Comparison of ENCODE assay signal across 20 cellular contexts in genomic region chr12:40233741-40234367, GRCh38. TPM values are rescaled to one million over a fixed set of nuclear protein-coding genes. Genes with fewer than 3 reads are reported as not detected.
DNase-seq lines count a peak whose midpoint lies in the region; ATAC-seq, FAIRE-seq and TF ChIP-seq lines count a peak whose summit lies in the region.
"Had no signal": no experiment of that assay in that cellular context is flagged by ENCODE, and none has a peak within 500 bp of the region (broad histone marks: within the 10 kb centered on the region; RNA-seq: fewer than 3 reads in every experiment).

No MANE protein-coding gene starts in this region.

- no peak overlapping the region for H3K4me2 ChIP-seq in HepG2 (ENCODE audit: low read depth, low read length)

- CTCF ChIA-PET in HepG2 (lab: Yijun Ruan, JAX; ENCODE audit: low intra/inter-chr PET ratio, low total read pairs) (no interaction called here), activated B cell treated with CpG ODN at 0.5 μM for 24 hours (lab: Charles Lee) (no interaction called here)

- H3K27me3 Mint-ChIP-seq in IgD-negative memory B cell (no peaks in the 10 kb centered on the region), activated B cell treated with CpG ODN at 0.5 μM for 24 hours (no peaks in the 10 kb centered on the region)

- H3K27me3 ChIP-seq in right lobe of liver: no peaks in the 10 kb centered on the region
- H3K27me3 ChIP-seq in HepG2 (ENCODE audit: control insufficient read depth in 1 of 2, insufficient read depth in 2 of 2, low read length in 2 of 2): no peaks in the 10 kb centered on the region
- H3K27me3 ChIP-seq in neutrophil: no peaks in the 10 kb centered on the region
- no peaks in the 10 kb centered on the region for H3K27me3 ChIP-seq in foreskin keratinocyte
- H3K27me3 ChIP-seq: BE2C had no signal

- POLR2A ChIA-PET in HepG2 (lab: Yijun Ruan, JAX): no interaction called here
- POLR2A ChIA-PET in activated B cell treated with CpG ODN at 0.5 μM for 24 hours (lab: Charles Lee): interaction anchor here (0.7 to 2.1 kb wide), 3 partner anchors 10 to 76 kb away, joined by 3 to 20 read pairs (median 13); partner anchors contain the start of gene LRRK2

- H3K4me3 Mint-ChIP-seq in IgD-negative memory B cell (peak overlapping the region in 2 of 4 donors; percentile 63 to 75), activated B cell treated with CpG ODN at 0.5 μM for 24 hours (peak overlapping the region; percentile 48)
- no peak overlapping the region for H3K4me3 Mint-ChIP-seq in stimulated activated effector memory CD8-positive, alpha-beta T cell treated with anti-CD3 and anti-CD28 coated beads, Interleukin-12 subunit alpha, Interleukin-12 subunit beta, amount 100 ng/mL, for 72 hours
- H3K4me3 Mint-ChIP-seq: CD8-positive, alpha-beta T cell; HFFc6 had no signal

- H3K4me1 Mint-ChIP-seq in IgD-negative memory B cell (peaks cover 20 to 40% (median 36%) of the 10 kb centered on the region in 3 donors), activated B cell treated with CpG ODN at 0.5 μM for 24 hours (peaks cover 67% of the 10 kb centered on the region)
- no peaks in the 10 kb centered on the region for H3K4me1 Mint-ChIP-seq in stimulated activated effector memory CD8-positive, alpha-beta T cell treated with anti-CD3 and anti-CD28 coated beads, Interleukin-12 subunit alpha, Interleukin-12 subunit beta, amount 100 ng/mL, for 72 hours

- peaks cover 16% of the 10 kb centered on the region for H3K36me3 Mint-ChIP-seq in IgD-negative memory B cell
- peaks cover 48% of the 10 kb centered on the region for H3K36me3 Mint-ChIP-seq in activated B cell treated with CpG ODN at 0.5 μM for 24 hours (ENCODE audit: low read depth)
- H3K36me3 Mint-ChIP-seq in stimulated activated effector memory CD8-positive, alpha-beta T cell treated with anti-CD3 and anti-CD28 coated beads, Interleukin-12 subunit alpha, Interleukin-12 subunit beta, amount 100 ng/mL, for 72 hours: no peaks in the 10 kb centered on the region
- H3K36me3 Mint-ChIP-seq: CD8-positive, alpha-beta T cell had no signal

- no peak overlapping the region for H3K9ac ChIP-seq in HepG2 (ENCODE audit: insufficient read depth, low read depth, low read length)

- intact Hi-C loops in right lobe of liver (cut with DNase I): no loop called here
- intact Hi-C loops in HepG2 (cut with micrococcal nuclease; ENCODE audit: unreplicated experiment): no loop called here
- intact Hi-C loops in activated B cell treated with CpG ODN at 0.5 μM for 24 hours (cut with micrococcal nuclease): loop anchor here (1.0 to 2.0 kb wide), 2 partner anchors 9 to 15 kb away; no protein-coding TSS in a partner anchor

- TF ChIP-seq EP300 in HepG2 (IDR thresholded peaks at IDR 0.05; ENCODE audit: low read depth in 2 of 2, low read length in 2 of 2): no peak
- no peak for TF ChIP-seq EP300 in HepG2 (CRISPR knock-in tag; IDR thresholded peaks at IDR 0.05; ENCODE audit: borderline replicate concordance)

- BruUV-seq in HepG2 (replicated peaks; lab: Mats Ljungman, UMichigan): no TSS peak

- in situ Hi-C loops in HepG2 (cut with HindIII; ENCODE audit: extremely low pct_ligation_motif_present, low pct_unique_long_range_greater_than_20kb): no loop called here

- peaks cover 0 to 20% (median 4%) of the 10 kb centered on the region in 4 donors for H3K4me1 ChIP-seq in right lobe of liver
- no peaks in the 10 kb centered on the region for H3K4me1 ChIP-seq in HepG2 (ENCODE audit: insufficient read depth, low read length)
- peaks cover 28 to 51% of the 10 kb centered on the region in 2 experiments for H3K4me1 ChIP-seq in neutrophil (ENCODE audit: control insufficient read depth in 1 of 2, insufficient read depth in 1 of 2, low read depth in 1 of 2, low read length in 1 of 2)
- no peaks in the 10 kb centered on the region for H3K4me1 ChIP-seq in foreskin keratinocyte
- H3K4me1 ChIP-seq: BE2C had no signal

- DNase-seq in right lobe of liver (no peak), HepG2 (ENCODE audit: low spot score) (no peak), activated B cell treated with CpG ODN at 0.5 μM for 24 hours (no peak), foreskin keratinocyte (no peak)
- no peak for DNase-seq in stimulated activated effector memory CD8-positive, alpha-beta T cell treated with anti-CD3 and anti-CD28 coated beads, Interleukin-12 subunit alpha, Interleukin-12 subunit beta, amount 100 ng/mL, for 72 hours (ENCODE audit: low spot score in 2 of 2)
- DNase-seq: BE2C; CD8-positive, alpha-beta T cell; COR-L47; DMS153; DMS79 treated with DMSO at 0.1 percent for 48 hours; GDM1; HCEC 1CT; HFFc6 had no signal

- H3K36me3 ChIP-seq in right lobe of liver (no peaks in the 10 kb centered on the region), HepG2 (replicated peaks in 1 of 2; ENCODE audit: control insufficient read depth in 1 of 2, insufficient read depth in 2 of 2, low read length in 2 of 2) (no peaks in the 10 kb centered on the region), neutrophil (peaks cover 93% of the 10 kb centered on the region)
- H3K36me3 ChIP-seq: BE2C had no signal

- H3K27ac Mint-ChIP-seq in IgD-negative memory B cell (peak overlapping the region in 2 of 3 donors; percentile 18 to 21), activated B cell treated with CpG ODN at 0.5 μM for 24 hours (peak overlapping the region; percentile 76)
- no peak overlapping the region for H3K27ac Mint-ChIP-seq in stimulated activated effector memory CD8-positive, alpha-beta T cell treated with anti-CD3 and anti-CD28 coated beads, Interleukin-12 subunit alpha, Interleukin-12 subunit beta, amount 100 ng/mL, for 72 hours
- H3K27ac Mint-ChIP-seq: CD8-positive, alpha-beta T cell; HFFc6 had no signal

- TF ChIP-seq POLR2A in right lobe of liver (IDR thresholded peaks at IDR 0.05) (no peak), HepG2 (IDR thresholded peaks at IDR 0.05; ENCODE audit: insufficient read depth in 1 of 2, low read depth in 2 of 2, low read length in 2 of 2) (no peak)

- no peaks in the 10 kb centered on the region for H4K20me1 ChIP-seq in HepG2 (ENCODE audit: insufficient read depth, low read length)

- H3K9me3 ChIP-seq in right lobe of liver: no peaks in the 10 kb centered on the region
- no peaks in the 10 kb centered on the region for H3K9me3 ChIP-seq in HepG2 (ENCODE audit: low read length)
- no peaks in the 10 kb centered on the region for H3K9me3 ChIP-seq in neutrophil
- H3K9me3 ChIP-seq: BE2C had no signal

- peak; percentile 30 to 87 (median 58) for ATAC-seq in right lobe of liver
- ATAC-seq in HepG2: no peak
- no peak for ATAC-seq in activated B cell treated with CpG ODN at 0.5 μM for 24 hours (ENCODE audit: low read depth)
- no peak for ATAC-seq in foreskin keratinocyte
- no peak for ATAC-seq in HG02588 (IDR thresholded peaks at IDR 0.05; ENCODE audit: unreplicated experiment)
- ATAC-seq in stimulated activated effector memory CD8-positive, alpha-beta T cell treated with anti-CD3 and anti-CD28 coated beads, Interleukin-12 subunit alpha, Interleukin-12 subunit beta, amount 100 ng/mL, for 72 hours: no peak
- ATAC-seq: CD8-positive, alpha-beta T cell had no signal

- WGBS in right lobe of liver (ENCODE audit: insufficient coverage, low coverage, low lambda C conversion rate, missing lambda C conversion rate): 46% methylated on average over 3 of the region's 3 CpGs
- 10% methylated on average over 3 of the region's 3 CpGs for whole genome bisulfite sequencing in HepG2 (ENCODE audit: low lambda C conversion rate)

- H2AFZ ChIP-seq in HepG2 (ENCODE audit: low read length): no peak overlapping the region

- no peak for FAIRE-seq in HepG2 (lab: Jason Lieb, UNC)
- FAIRE-seq: D721Med, GM12892 had no signal

- TF ChIP-seq CTCF in right lobe of liver (IDR thresholded peaks at IDR 0.05) (no peak), HepG2 (CRISPR knock-in tag; IDR thresholded peaks at IDR 0.05) (no peak), activated B cell treated with CpG ODN at 0.5 μM for 24 hours (IDR thresholded peaks at IDR 0.05) (no peak), neutrophil (IDR thresholded peaks at IDR 0.05) (no peak), foreskin keratinocyte (conservative IDR thresholded peaks at IDR 0.05) (no peak)

- no peak for TF ChIP-seq RAD21 in HepG2 (CRISPR knock-in tag; IDR thresholded peaks at IDR 0.05)

- H3K9me3 Mint-ChIP-seq in IgD-negative memory B cell (no peaks in the 10 kb centered on the region), activated B cell treated with CpG ODN at 0.5 μM for 24 hours (no peaks in the 10 kb centered on the region)
- H3K9me3 Mint-ChIP-seq in stimulated activated effector memory CD8-positive, alpha-beta T cell treated with anti-CD3 and anti-CD28 coated beads, Interleukin-12 subunit alpha, Interleukin-12 subunit beta, amount 100 ng/mL, for 72 hours: no peaks in the 10 kb centered on the region
- H3K9me3 Mint-ChIP-seq: CD8-positive, alpha-beta T cell; HFFc6 had no signal

- H3K79me2 ChIP-seq in HepG2 (ENCODE audit: insufficient read depth, low read length): no peaks in the 10 kb centered on the region

- H3K27ac ChIP-seq in right lobe of liver (no peak overlapping the region), HepG2 (ENCODE audit: extremely low read length, insufficient read depth, low read length) (no peak overlapping the region), neutrophil (peak overlapping the region; percentile 58), foreskin keratinocyte (no peak overlapping the region)
- H3K27ac ChIP-seq: C4-2B, HL-60 had no signal

- H3K4me3 ChIP-seq in right lobe of liver: no peak overlapping the region
- no peak overlapping the region for H3K4me3 ChIP-seq in HepG2 (replicated peaks in 1 of 3; ENCODE audit: insufficient read depth in 1 of 3, low read depth in 2 of 3, low read length in 3 of 3)
- no peak overlapping the region for H3K4me3 ChIP-seq in neutrophil (ENCODE audit: low read depth in 1 of 2, low read length in 1 of 2)

RNA-seq across cellular contexts. Expression of gene LRRK2, which starts 9.1 kb away (rescaled TPM):
- total RNA-seq in right lobe of liver (10 to 100 TPM in 1 of 6 experiments, 1 to 10 TPM in 5; 4.1 to 19.1 (median 6.1) TPM), HepG2 (2016; rRNA removed; fragmentation: Illumina TruSeq; extraction: Trizol) (not detected in 2 replicates), activated B cell treated with CpG ODN at 0.5 μM for 24 hours (59.9 and 71.7 TPM in 2 replicates), foreskin keratinocyte (0.32 and 0.58 TPM in 2 replicates)
- total RNA-seq in HepG2 (2016; cell fraction: cytosol; rRNA removed; fragmentation: Illumina TruSeq; extraction: Trizol; ENCODE audit: low read depth): not detected in 2 replicates
- total RNA-seq in HepG2 (2016; cell fraction: insoluble cytoplasmic fraction; rRNA removed; fragmentation: Illumina TruSeq; extraction: Trizol): not detected in 2 replicates
- not detected in 2 replicates for total RNA-seq in HepG2 (2016; cell fraction: membrane; rRNA removed; fragmentation: Illumina TruSeq; extraction: Trizol)
- not detected in 2 replicates for total RNA-seq in HepG2 (2016; cell fraction: nucleus; rRNA removed; fragmentation: Illumina TruSeq; extraction: Trizol)
- polyA plus RNA-seq in HepG2 (2011; rRNA removed) (not detected in 2 replicates), IgD-negative memory B cell (6.8 TPM), foreskin keratinocyte (0.01 and 0.12 TPM in 2 replicates)
- not detected in 2 replicates for polyA plus RNA-seq in HepG2 (2011; cell fraction: cytosol; rRNA removed)
- 0.02 TPM in 2 replicates for polyA plus RNA-seq in HepG2 (2011; cell fraction: nucleus; rRNA removed)
- polyA plus RNA-seq in HepG2 (2012): not detected in 2 replicates
- polyA plus RNA-seq in HepG2 (2016; cell fraction: cytosol; fragmentation: Illumina TruSeq; extraction: Trizol; ENCODE audit: low read depth): not detected in 2 replicates
- polyA plus RNA-seq in HepG2 (2016; cell fraction: insoluble cytoplasmic fraction; fragmentation: Illumina TruSeq; extraction: Trizol; ENCODE audit: low read depth): not detected in 2 replicates
- polyA plus RNA-seq in HepG2 (2016; cell fraction: membrane; fragmentation: Illumina TruSeq; extraction: Trizol; ENCODE audit: low read depth): not detected in 2 replicates
- polyA plus RNA-seq in HepG2 (2016; cell fraction: nucleus; fragmentation: Illumina TruSeq; extraction: Trizol; ENCODE audit: insufficient read depth, low read depth): not detected in 2 replicates
- polyA minus RNA-seq in HepG2 (2011; rRNA and poly(A)+ RNA removed; ENCODE audit: low replicate concordance): 0.21 TPM in 1 of 2 replicates, not detected in the other
- polyA minus RNA-seq in HepG2 (2011; cell fraction: cytosol; rRNA and poly(A)+ RNA removed): not detected in 2 replicates
- polyA minus RNA-seq in HepG2 (2011; cell fraction: nucleus; rRNA and poly(A)+ RNA removed): not detected in 2 replicates

Comparison
In these comparisons a context has a peak if more than half of its experiments do, and no peak if none do; other contexts are left out.
1. ATAC-seq: peak in right lobe of liver (4 of 4); none in HepG2 (single experiment), activated B cell treated with CpG ODN at 0.5 μM for 24 hours (single experiment), foreskin keratinocyte (single experiment), HG02588 (single experiment) and stimulated activated effector memory CD8-positive, alpha-beta T cell treated with anti-CD3 and anti-CD28 coated beads, Interleukin-12 subunit alpha, Interleukin-12 subunit beta, amount 100 ng/mL, for 72 hours (single experiment).